Comparison of ENCODE assay signal across 8 cellular contexts in the genomic region with DNA sequence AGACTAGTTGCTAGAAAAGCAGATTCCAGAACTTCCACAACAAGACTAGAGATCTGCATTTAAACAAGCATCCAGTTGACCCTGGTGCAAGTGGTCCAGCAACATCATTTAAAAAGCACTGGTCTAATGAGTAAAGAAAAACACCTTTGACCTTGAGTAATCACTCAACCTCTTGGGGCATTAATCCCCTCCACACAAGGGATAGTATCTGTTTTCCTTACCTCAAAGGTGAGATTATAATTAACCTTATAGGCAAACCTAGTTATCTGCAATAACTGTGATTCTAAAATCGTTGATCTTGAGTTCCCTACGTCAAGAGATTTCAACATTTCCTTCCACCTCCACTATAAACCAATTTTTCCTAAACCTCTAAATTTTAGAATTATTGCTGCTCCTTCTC. TPM values are rescaled to one million over a fixed set of nuclear protein-coding genes. Genes with fewer than 3 reads are reported as not detected.
DNase-seq lines count a peak whose midpoint lies in the region; ATAC-seq, FAIRE-seq and TF ChIP-seq lines count a peak whose summit lies in the region.

No MANE protein-coding gene starts in this region.

- peak overlapping the region; percentile 100 for H3K27ac ChIP-seq in hepatocyte
- peak overlapping the region; percentile 93 to 96 for H3K27ac ChIP-seq in small intestine (ENCODE audit: low read depth in 1 of 2, low read length in 1 of 2)

- no peaks in the 10 kb centered on the region for H3K27me3 ChIP-seq in H7 (ENCODE audit: control insufficient read depth, insufficient read depth, low read length)
- H3K27me3 ChIP-seq in hepatocyte, result no peaks in the 10 kb centered on the region
- no peaks in the 10 kb centered on the region for H3K27me3 ChIP-seq in small intestine (ENCODE audit: control insufficient read depth in 2 of 2, insufficient read depth in 2 of 2, low read length in 2 of 2)

- DNase-seq in H7 (no peak), activated B cell treated with CpG ODN at 0.5 μM for 24 hours (no peak), hepatocyte (ENCODE audit: low spot score) (no peak), small intestine (no peak), GM19238 (ENCODE audit: insufficient read length, low spot score) (no peak), NCI-H146 treated with DMSO at 0.1 percent for 48 hours (lab: John Stamatoyannopoulos, UW; ENCODE audit: unreplicated experiment) (no peak)

- ATAC-seq in activated B cell treated with CpG ODN at 0.5 μM for 24 hours (ENCODE audit: low read depth) (no peak), GM19452 (IDR thresholded peaks at IDR 0.05; ENCODE audit: unreplicated experiment) (no peak), GM18519 (IDR thresholded peaks at IDR 0.05; ENCODE audit: low FRiP score, unreplicated experiment) (no peak)

- no peak for FAIRE-seq in small intestine (lab: Jason Lieb, UNC)

- H3K4me1 ChIP-seq in hepatocyte (ENCODE audit: insufficient read depth) (peaks cover 17% of the 10 kb centered on the region), small intestine (ENCODE audit: control insufficient read depth in 2 of 2, insufficient read depth in 1 of 2, low read depth in 1 of 2, low read length in 1 of 2) (peaks cover 0 to 5% of the 10 kb centered on the region in 2 donors)

- no peaks in the 10 kb centered on the region for H3K27me3 Mint-ChIP-seq in activated B cell treated with CpG ODN at 0.5 μM for 24 hours

- WGBS in hepatocyte (ENCODE audit: low lambda C conversion rate, missing lambda C conversion rate), result 12% methylated on average over 2 of the region's 2 CpGs
- 0 to 1% (median 0%) methylated on average over 2 of the region's 2 CpGs for WGBS in small intestine, 3 donors

- no peak overlapping the region for H2AFZ ChIP-seq in hepatocyte

- CTCF ChIA-PET in activated B cell treated with CpG ODN at 0.5 μM for 24 hours (lab: Charles Lee), result interaction anchor here (1.9 kb wide), 1 partner anchor 12 kb away, joined by 8 read pairs; the partner anchor contains the start of gene CCDC77

- H3K9me3 ChIP-seq in hepatocyte (ENCODE audit: low read depth) (no peaks in the 10 kb centered on the region), small intestine (ENCODE audit: control insufficient read depth, low read depth) (no peaks in the 10 kb centered on the region)

- peak overlapping the region; percentile 95 for H3K4me3 Mint-ChIP-seq in activated B cell treated with CpG ODN at 0.5 μM for 24 hours

- intact Hi-C loops in activated B cell treated with CpG ODN at 0.5 μM for 24 hours (cut with micrococcal nuclease), result loop anchor here (2.0 to 5.0 kb wide), 2 partner anchors 561 to 1214 kb away; partner anchors contain the start of gene RAD52

- H3K27ac Mint-ChIP-seq in activated B cell treated with CpG ODN at 0.5 μM for 24 hours, result peak overlapping the region; percentile 97

- H3K36me3 ChIP-seq in H7 (replicated peaks; ENCODE audit: control insufficient read depth, insufficient read depth, low read length), result peaks cover 2% of the 10 kb centered on the region
- H3K36me3 ChIP-seq in hepatocyte (replicated peaks; ENCODE audit: insufficient read depth, low read depth), result no peaks in the 10 kb centered on the region
- peaks cover 6 to 8% of the 10 kb centered on the region in 2 donors for H3K36me3 ChIP-seq in small intestine (ENCODE audit: control insufficient read depth in 2 of 2, insufficient read depth in 2 of 2, low read length in 2 of 2)

- POLR2A ChIA-PET in activated B cell treated with CpG ODN at 0.5 μM for 24 hours (lab: Charles Lee), result interaction anchor here (3.4 kb wide), 1 partner anchor 12 kb away, joined by 95 read pairs; the partner anchor contains the start of gene CCDC77

- H3K4me3 ChIP-seq in H7 (ENCODE audit: insufficient read depth, low read depth, low read length), result peak overlapping the region; percentile 86
- peak overlapping the region; percentile 85 for H3K4me3 ChIP-seq in hepatocyte
- H3K4me3 ChIP-seq in small intestine (ENCODE audit: low read depth in 1 of 2, low read length in 2 of 2), result peak overlapping the region; percentile 83 to 100

- peak overlapping the region; percentile 87 for H3K4me2 ChIP-seq in hepatocyte

- peaks cover 48% of the 10 kb centered on the region for H3K4me1 Mint-ChIP-seq in activated B cell treated with CpG ODN at 0.5 μM for 24 hours

- peaks cover 2% of the 10 kb centered on the region for H3K9me3 Mint-ChIP-seq in activated B cell treated with CpG ODN at 0.5 μM for 24 hours

- H3K79me2 ChIP-seq in hepatocyte, result peaks cover 60% of the 10 kb centered on the region

- peaks cover 38% of the 10 kb centered on the region for H4K20me1 ChIP-seq in hepatocyte (ENCODE audit: insufficient read depth, poor library complexity, severe bottlenecking)

- no peak for TF ChIP-seq CTCF in activated B cell treated with CpG ODN at 0.5 μM for 24 hours (IDR thresholded peaks at IDR 0.05)
- TF ChIP-seq CTCF in hepatocyte (IDR thresholded peaks at IDR 0.05; ENCODE audit: poor library complexity), result no peak

- no peaks in the 10 kb centered on the region for H3K9me2 ChIP-seq in hepatocyte (replicated peaks; ENCODE audit: insufficient read depth)

- peaks cover 45% of the 10 kb centered on the region for H3K36me3 Mint-ChIP-seq in activated B cell treated with CpG ODN at 0.5 μM for 24 hours (ENCODE audit: low read depth)

RNA-seq across cellular contexts. Expression of gene KDM5A, which starts 1.1 kb away (rescaled TPM):
- 17.5 and 37.3 TPM in 2 replicates for total RNA-seq in H7 (2014; rRNA removed; shearing (Covaris generic))
- total RNA-seq in activated B cell treated with CpG ODN at 0.5 μM for 24 hours (113 and 135 TPM in 2 replicates), hepatocyte (43.6 and 54.7 TPM in 2 replicates)
- polyA plus RNA-seq in hepatocyte (30.8 and 48.2 TPM in 2 replicates), small intestine (1 to 10 TPM; 4.1 to 8.3 (median 7.8) TPM)

RNA-seq across cellular contexts. Expression of gene CCDC77, which starts 13.4 kb away (rescaled TPM):
- 26.6 and 40.1 TPM in 2 replicates for total RNA-seq in H7 (2014; rRNA removed; shearing (Covaris generic))
- total RNA-seq in activated B cell treated with CpG ODN at 0.5 μM for 24 hours (11.0 and 11.2 TPM in 2 replicates), hepatocyte (5.5 and 15.2 TPM in 2 replicates)
- polyA plus RNA-seq in hepatocyte (5.3 and 11.2 TPM in 2 replicates), small intestine (1 to 10 TPM; 3.2 to 5.2 (median 3.4) TPM)
